9 cellular contexts compared by ENCODE assay signal in the genomic region with DNA sequence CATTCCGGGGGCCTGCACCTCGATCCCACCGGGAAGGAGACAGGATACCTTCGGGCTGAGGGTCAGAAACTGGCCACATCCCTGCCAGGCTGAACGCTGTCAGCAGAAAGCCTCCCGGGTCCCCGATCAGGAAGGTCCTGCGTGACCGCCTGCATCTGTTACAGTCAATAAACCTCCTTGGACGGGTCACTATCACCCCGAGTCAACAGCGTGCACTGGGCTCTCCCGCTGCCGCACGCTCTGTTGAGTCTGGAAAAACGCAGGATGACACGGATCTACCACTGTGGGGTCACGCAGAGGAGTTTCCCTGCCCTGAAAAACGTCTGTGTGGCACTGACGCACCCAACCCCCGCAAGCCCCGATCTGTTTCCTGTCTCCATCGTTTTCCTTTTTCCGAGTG. TPM values are rescaled to one million over a fixed set of nuclear protein-coding genes. Genes with fewer than 3 reads are reported as not detected.
DNase-seq lines count a peak whose midpoint lies in the region; ATAC-seq, FAIRE-seq and TF ChIP-seq lines count a peak whose summit lies in the region.
"Had no signal": no experiment of that assay in that cellular context is flagged by ENCODE, and none has a peak within 500 bp of the region (broad histone marks: within the 10 kb centered on the region; RNA-seq: fewer than 3 reads in every experiment).

No MANE protein-coding gene starts in this region.

- H3K4me3 ChIP-seq in heart right ventricle (peak overlapping the region in 9 of 10 donors; percentile 35 to 62 (median 55)), astrocyte of the cerebellum (ENCODE audit: low read depth, low read length) (peak overlapping the region; percentile 51), right lobe of liver (no peak overlapping the region), vagina (peak overlapping the region; percentile 45 to 51)

- no peak for TF ChIP-seq POLR2A in right lobe of liver (IDR thresholded peaks at IDR 0.05)
- TF ChIP-seq POLR2A in vagina (IDR thresholded peaks at IDR 0.05) = no peak
- TF ChIP-seq POLR2A in GM12892 (IDR thresholded peaks at IDR 0.05; ENCODE audit: low read depth, low read length) = no peak

- intact Hi-C loops in heart right ventricle (cut with DNase I) = no loop called here
- intact Hi-C loops in Right ventricle myocardium inferior (cut with DNase I) = no loop called here
- intact Hi-C loops in right lobe of liver (cut with DNase I) = no loop called here
- intact Hi-C loops in vagina (cut with DNase I) = no loop called here

- in situ Hi-C loops in astrocyte of the cerebellum (cut with HindIII; ENCODE audit: low sequenced_read_pairs) = loop anchor here (10.0 kb wide), 1 partner anchor 60 kb away; no protein-coding TSS in a partner anchor

- no peak for FAIRE-seq in GM12892 (lab: Jason Lieb, UNC)

- peak overlapping the region in 2 of 10 donors; percentile 83 to 93 for H3K27ac ChIP-seq in heart right ventricle
- H3K27ac ChIP-seq in right lobe of liver = no peak overlapping the region
- H3K27ac ChIP-seq in vagina = no peak overlapping the region

- H3K36me3 ChIP-seq in heart right ventricle (no peaks in the 10 kb centered on the region), right lobe of liver (no peaks in the 10 kb centered on the region), vagina (no peaks in the 10 kb centered on the region)

- no peak for TF ChIP-seq CTCF in heart right ventricle (IDR thresholded peaks at IDR 0.05)
- TF ChIP-seq CTCF in astrocyte of the cerebellum (IDR thresholded peaks at IDR 0.05; ENCODE audit: low read depth, low read length, missing control alignments) = no peak
- TF ChIP-seq CTCF in right lobe of liver (IDR thresholded peaks at IDR 0.05) = no peak
- no peak for TF ChIP-seq CTCF in vagina (IDR thresholded peaks at IDR 0.05)

- H3K9me3 ChIP-seq in heart right ventricle (no peaks in the 10 kb centered on the region), right lobe of liver (no peaks in the 10 kb centered on the region), vagina (no peaks in the 10 kb centered on the region)

- DNase-seq in heart right ventricle (no peak), Right ventricle myocardium inferior (ENCODE audit: missing footprints) (no peak), astrocyte of the cerebellum (ENCODE audit: low read depth) (no peak), right lobe of liver (no peak), vagina (ENCODE audit: extremely low spot score in 2 of 2) (no peak), NOMO-1 treated with DMSO at 0.1 percent for 48 hours (lab: John Stamatoyannopoulos, UW; ENCODE audit: unreplicated experiment) (no peak), GM12892 (ENCODE audit: insufficient read length) (no peak), DMS153 (lab: John Stamatoyannopoulos, UW) (no peak)
- DNase-seq: DMS79 had no signal

- no peak for ATAC-seq in heart right ventricle
- ATAC-seq in Right ventricle myocardium inferior = no peak
- peak; percentile 18 to 41 (median 28) for ATAC-seq in right lobe of liver

- H3K27me3 ChIP-seq in heart right ventricle (peaks cover 0 to 41% (median 14%) of the 10 kb centered on the region in 7 donors), right lobe of liver (no peaks in the 10 kb centered on the region), vagina (no peaks in the 10 kb centered on the region)

- WGBS in heart right ventricle, 2 donors = 9 to 12% methylated on average over 24 of the region's 24 CpGs
- WGBS in right lobe of liver (ENCODE audit: insufficient coverage, low coverage, low lambda C conversion rate, missing lambda C conversion rate) = 5% methylated on average over 15 of the region's 24 CpGs

- H3K4me1 ChIP-seq in heart right ventricle (peaks cover 0 to 49% (median 22%) of the 10 kb centered on the region in 9 donors), right lobe of liver (no peaks in the 10 kb centered on the region), vagina (peaks cover 22% of the 10 kb centered on the region)

RNA-seq across cellular contexts. Expression of gene PPP2R3B, which starts 12.1 kb away (rescaled TPM):
- total RNA-seq in heart right ventricle (100 to 1,000 TPM in 8 of 10 donors, 10 to 100 TPM in 2; 88.3 to 173 (median 128) TPM), Right ventricle myocardium inferior (164 TPM), right lobe of liver (1 to 10 TPM; 4.2 to 6.3 (median 5.3) TPM), vagina (28.5 TPM)
- polyA plus RNA-seq in heart right ventricle = 100 to 1,000 TPM in 1 of 2 donors, 10 to 100 TPM in 1; 73.9 to 362 TPM
- polyA plus RNA-seq in GM12892 (2012; ENCODE audit: missing spikeins) = 8.5 TPM

RNA-seq across cellular contexts. Expression of gene GTPBP6, which starts 56.0 kb away (rescaled TPM):
- total RNA-seq in heart right ventricle (10 to 100 TPM; 29.8 to 55.4 (median 46.3) TPM), Right ventricle myocardium inferior (51.4 TPM), right lobe of liver (10 to 100 TPM; 20.9 to 32.8 (median 23.2) TPM), vagina (30.9 TPM)
- 100 to 1,000 TPM in 1 of 2 donors, 10 to 100 TPM in 1; 44.0 to 103 TPM for polyA plus RNA-seq in heart right ventricle
- polyA plus RNA-seq in GM12892 (2012; ENCODE audit: missing spikeins) = 13.4 TPM

Comparison
In these comparisons a context has a peak if more than half of its experiments do, and no peak if none do; other contexts are left out.
1. ATAC-seq: peak in right lobe of liver (4 of 4); none in heart right ventricle (0 of 8) and Right ventricle myocardium inferior (single experiment).
2. H3K4me3 ChIP-seq: peak in heart right ventricle (9 of 10), astrocyte of the cerebellum (single experiment) and vagina (2 of 2); none in right lobe of liver (0 of 3).